In the genomic region with DNA sequence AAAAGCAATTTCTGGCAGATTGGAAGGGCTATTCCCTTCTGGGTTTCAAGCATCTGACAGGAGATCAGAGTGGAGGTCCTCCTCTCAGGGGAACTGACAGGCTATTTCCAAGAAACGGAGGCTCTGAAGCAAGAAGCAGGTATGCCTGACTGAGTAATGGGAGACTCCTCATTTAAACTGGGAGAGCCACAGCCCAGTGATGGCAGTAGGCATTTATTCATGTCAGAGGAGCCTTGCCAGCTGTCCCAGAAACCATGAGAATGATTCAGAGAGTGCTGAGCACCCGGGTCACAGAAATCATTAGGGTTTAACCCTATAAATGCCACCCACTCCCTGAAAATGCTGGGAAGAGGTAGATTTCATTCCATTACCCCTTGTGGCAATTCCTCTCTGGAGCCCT, we compare ENCODE assay signal across 19 cellular contexts.
DNase-seq lines count a peak whose midpoint lies in the region; ATAC-seq, FAIRE-seq and TF ChIP-seq lines count a peak whose summit lies in the region.
"Had no signal": no experiment of that assay in that cellular context is flagged by ENCODE, and none has a peak within 500 bp of the region (broad histone marks: within the 10 kb centered on the region; RNA-seq: fewer than 3 reads in every experiment).

No MANE protein-coding gene starts in this region.

- intact Hi-C loops in K562 (cut with micrococcal nuclease): no loop called here

- no peak for TF ChIP-seq RAD21 in K562 (CRISPR knock-in tag; conservative IDR thresholded peaks at IDR 0.05 in 1 of 2, IDR thresholded peaks at IDR 0.05 in 1 of 2)

- no peaks in the 10 kb centered on the region for H3K4me1 ChIP-seq in K562 (replicated peaks in 1 of 2; ENCODE audit: control insufficient read depth in 2 of 2, insufficient read depth in 2 of 2, low read length in 2 of 2)
- H3K4me1 ChIP-seq: BLaER1 had no signal

- no peak overlapping the region for H3K4me2 ChIP-seq in K562 (ENCODE audit: insufficient read depth, low read length)
- H3K4me2 ChIP-seq: BLaER1 had no signal

- peak; percentile 37; the same call in 2 of the 3 replicates for ATAC-seq in K562
- no peak for ATAC-seq in GM21717 (IDR thresholded peaks at IDR 0.05; ENCODE audit: unreplicated experiment)

- no peaks in the 10 kb centered on the region for H3K36me3 ChIP-seq in K562 (ENCODE audit: control insufficient read depth, insufficient read depth, low read length)
- H3K36me3 ChIP-seq: BLaER1 had no signal

- no peaks in the 10 kb centered on the region for H3K9me1 ChIP-seq in K562 (ENCODE audit: control insufficient read depth, insufficient read depth, low read length)

- TF ChIP-seq CTCF in K562 (IDR thresholded peaks at IDR 0.05 in 2 of 3, conservative IDR thresholded peaks at IDR 0.05 in 1 of 3; ENCODE audit: insufficient read depth in 2 of 3, low read depth in 1 of 3, low read length in 3 of 3): no peak

- no peaks in the 10 kb centered on the region for H4K20me1 ChIP-seq in K562 (replicated peaks; ENCODE audit: control insufficient read depth, insufficient read depth, low read length)
- H4K20me1 ChIP-seq: BLaER1 had no signal

- DNase-seq in A172 (ENCODE audit: low spot score) (peak; percentile 2), H54 (ENCODE audit: insufficient read length, low spot score) (peak; percentile 4), NCI-H2171 (lab: John Stamatoyannopoulos, UW) (peak; percentile 17), K562 (ENCODE audit: extremely low read depth in 1 of 4, low spot score in 3 of 4) (no peak), DMS53 (lab: John Stamatoyannopoulos, UW) (no peak)
- DNase-seq in stimulated activated CD4-positive, alpha-beta T cell treated with anti-CD3 and anti-CD28 coated beads, Interleukin-4, amount 100 ng/mL, for 4 hours: no peak
- DNase-seq: ACHN; CD4-positive, alpha-beta T cell; COR-L47; GDM1; NCI-H1694 treated with DMSO at 0.1 percent for 48 hours; NCI-H2081 treated with DMSO at 0.1 percent for 48 hours; NCI-H226; NCI-H510A treated with DMSO at 0.1 percent for 48 hours; NCI-H82; SHP77 had no signal

- H3K79me2 ChIP-seq in K562 (ENCODE audit: control insufficient read depth, insufficient read depth, low read length): no peaks in the 10 kb centered on the region

- no peak overlapping the region for H3K9ac ChIP-seq in K562 (ENCODE audit: insufficient read depth in 1 of 2, low read depth in 2 of 2, low read length in 2 of 2)
- H3K9ac ChIP-seq: BLaER1 had no signal

- no peak overlapping the region for H3K4me3 ChIP-seq in K562
- H3K4me3 ChIP-seq: BLaER1 had no signal

- TF ChIP-seq POLR2A in H54 (IDR thresholded peaks at IDR 0.05; ENCODE audit: low read depth, low read length) (no peak), K562 (conservative IDR thresholded peaks at IDR 0.05) (no peak)

- in situ Hi-C loops in K562 (cut with MboI): no loop called here

- BruUV-seq in K562 (replicated peaks; lab: Mats Ljungman, UMichigan): no TSS peak

- 0% methylated on average over 2 of the region's 2 CpGs for WGBS in K562 (ENCODE audit: insufficient coverage, low coverage, missing lambda C conversion rate)

- H2AFZ ChIP-seq in K562 (ENCODE audit: low read depth, low read length): peak overlapping the region; percentile 14; the same call in 1 of the 2 replicates

- TF ChIP-seq EP300 in K562 (IDR thresholded peaks at IDR 0.05; ENCODE audit: low read length): no peak

- FAIRE-seq in H54 (lab: Jason Lieb, UNC) (no peak), K562 (lab: Jason Lieb, UNC) (no peak)
- FAIRE-seq: GM19239 had no signal

- no peak overlapping the region for H3K27ac ChIP-seq in K562 (ENCODE audit: extremely low read depth, low read depth, low read length)
- H3K27ac ChIP-seq: BLaER1 had no signal

- CTCF ChIA-PET in K562 (lab: Yijun Ruan, JAX; ENCODE audit: low intra/inter-chr PET ratio): no interaction called here

- POLR2A ChIA-PET in K562 (lab: Yijun Ruan, JAX): no interaction called here

- no peaks in the 10 kb centered on the region for H3K9me3 ChIP-seq in K562 (replicated peaks; ENCODE audit: control insufficient read depth, insufficient read depth, low read depth, low read length)
- H3K9me3 ChIP-seq: BLaER1 had no signal

- H3K27me3 ChIP-seq in K562 (ENCODE audit: control insufficient read depth in 2 of 2, insufficient read depth in 2 of 2, low read length in 2 of 2): no peaks in the 10 kb centered on the region
- H3K27me3 ChIP-seq: BLaER1 had no signal

TF ChIP-seq in K562, 482 proteins besides CTCF, POLR2A, EP300 and RAD21:
- TF ChIP-seq RFX7 (CRISPR knock-in tag; IDR thresholded peaks at IDR 0.05) (no peak), TCF15 (CRISPR knock-in tag; IDR thresholded peaks at IDR 0.05) (no peak), MEF2D (tag; conservative IDR thresholded peaks at IDR 0.05; ENCODE audit: low read depth) (no peak), SOX6 (IDR thresholded peaks at IDR 0.05) (no peak), MYNN (IDR thresholded peaks at IDR 0.05) (no peak), MYNN (CRISPR knock-in tag; IDR thresholded peaks at IDR 0.05) (no peak), ZZZ3 (IDR thresholded peaks at IDR 0.05) (no peak), SRSF7 (optimal IDR thresholded peaks at IDR 0.05; ENCODE audit: low read depth, low read length) (no peak), MITF (IDR thresholded peaks at IDR 0.05) (no peak), ZBTB26 (CRISPR knock-in tag; IDR thresholded peaks at IDR 0.05) (no peak)
- TF ChIP-seq, protein P1, sequence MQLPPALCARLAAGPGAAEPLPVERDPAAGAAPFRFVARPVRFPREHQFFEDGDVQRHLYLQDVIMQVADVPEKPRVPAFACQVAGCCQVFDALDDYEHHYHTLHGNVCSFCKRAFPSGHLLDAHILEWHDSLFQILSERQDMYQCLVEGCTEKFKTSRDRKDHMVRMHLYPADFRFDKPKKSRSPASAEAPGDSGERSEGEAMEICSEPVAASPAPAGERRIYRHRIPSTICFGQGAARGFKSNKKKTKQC (CRISPR knock-in tag; IDR thresholded peaks at IDR 0.05): no peak

Comparison
In these comparisons a context has a peak if more than half of its experiments do, and no peak if none do; other contexts are left out.
1. DNase-seq: peak in A172 (single experiment), H54 (single experiment) and NCI-H2171 (single experiment); none in K562 (0 of 4), stimulated activated CD4-positive, alpha-beta T cell treated with anti-CD3 and anti-CD28 coated beads, Interleukin-4, amount 100 ng/mL, for 4 hours (0 of 2) and DMS53 (single experiment).